23 cellular contexts compared by ENCODE assay signal in the genomic region with DNA sequence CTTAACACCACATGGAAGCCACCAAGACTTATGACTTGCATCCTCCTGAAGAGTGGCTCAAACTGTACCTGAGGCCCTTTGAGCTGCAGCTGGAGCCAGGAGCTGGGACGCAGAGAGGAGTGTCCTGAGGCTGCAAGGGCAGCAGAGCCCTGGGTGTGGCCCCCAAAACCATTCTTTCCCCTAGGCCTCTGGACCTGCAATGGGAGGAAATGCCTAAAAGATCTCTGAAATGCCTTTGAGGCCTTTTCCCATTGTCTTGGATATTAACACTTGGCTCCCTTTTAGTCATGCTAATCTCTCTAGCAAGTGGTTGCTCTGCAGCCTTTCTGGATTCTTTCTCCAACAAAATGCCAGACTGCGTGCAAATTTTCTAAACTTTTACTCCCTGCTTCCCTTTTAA.
"Had no signal": no experiment of that assay in that cellular context is flagged by ENCODE, and none has a peak within 500 bp of the region (broad histone marks: within the 10 kb centered on the region; RNA-seq: fewer than 3 reads in every experiment).

No MANE protein-coding gene starts in this region.

- H3K36me3 ChIP-seq: breast epithelium, colonic mucosa, lower lobe of right lung, stomach, suprapubic skin, tibial nerve had no signal

- H3K27ac ChIP-seq: breast epithelium, colonic mucosa, dorsolateral prefrontal cortex, epithelial cell of prostate, lower lobe of right lung, stomach, suprapubic skin, tibial nerve had no signal

- DNase-seq: activated B cell treated with CpG ODN at 0.5 μM for 24 hours; activated CD4-positive, alpha-beta memory T cell treated with anti-CD3 and anti-CD28 coated beads, Interleukin-2, amount 10 ng/mL, durations not matched to agents 7 days and 5 days; activated CD4-positive, alpha-beta T cell treated with anti-CD3 and anti-CD28 coated beads for 48 hours; activated effector memory CD4-positive, alpha-beta T cell treated with Interleukin-2 at 50 U/mL for 16 hours; activated naive CD4-positive, alpha-beta T cell treated with anti-CD3 and anti-CD28 coated beads for 36 hours; activated naive CD8-positive, alpha-beta T cell treated with anti-CD3 and anti-CD28 coated beads, Interleukin-2, amount 10 ng/mL, durations not matched to agents 7 days and 5 days; activated T-cell treated with anti-CD3 and anti-CD28 coated beads, Interleukin-2, amount 50 U/mL, for 72 hours; amniotic stem cell; colonic mucosa; dorsolateral prefrontal cortex; foreskin fibroblast; lower lobe of right lung; naive thymus-derived CD4-positive, alpha-beta T cell; posterior cingulate gyrus; small intestine; stimulated activated CD4-positive, alpha-beta T cell treated with anti-CD3 and anti-CD28 coated beads, Interleukin-2, amount 100 ng/mL, for 24 hours; stomach; T-helper 1 cell had no signal

- H3K4me3 ChIP-seq: breast epithelium, colonic mucosa, dorsolateral prefrontal cortex, lower lobe of right lung, stomach, suprapubic skin, tibial nerve had no signal

- H3K4me1 ChIP-seq: breast epithelium, colonic mucosa, lower lobe of right lung, tibial nerve had no signal

- H3K27me3 ChIP-seq: breast epithelium, colonic mucosa, dorsolateral prefrontal cortex, stomach, suprapubic skin, tibial nerve had no signal

- H3K9me3 ChIP-seq: breast epithelium, colonic mucosa, lower lobe of right lung, stomach, suprapubic skin, tibial nerve had no signal

- FAIRE-seq: small intestine, urothelium cell line had no signal
